Comparison of ENCODE assay signal across 1 cellular context in the genomic region with DNA sequence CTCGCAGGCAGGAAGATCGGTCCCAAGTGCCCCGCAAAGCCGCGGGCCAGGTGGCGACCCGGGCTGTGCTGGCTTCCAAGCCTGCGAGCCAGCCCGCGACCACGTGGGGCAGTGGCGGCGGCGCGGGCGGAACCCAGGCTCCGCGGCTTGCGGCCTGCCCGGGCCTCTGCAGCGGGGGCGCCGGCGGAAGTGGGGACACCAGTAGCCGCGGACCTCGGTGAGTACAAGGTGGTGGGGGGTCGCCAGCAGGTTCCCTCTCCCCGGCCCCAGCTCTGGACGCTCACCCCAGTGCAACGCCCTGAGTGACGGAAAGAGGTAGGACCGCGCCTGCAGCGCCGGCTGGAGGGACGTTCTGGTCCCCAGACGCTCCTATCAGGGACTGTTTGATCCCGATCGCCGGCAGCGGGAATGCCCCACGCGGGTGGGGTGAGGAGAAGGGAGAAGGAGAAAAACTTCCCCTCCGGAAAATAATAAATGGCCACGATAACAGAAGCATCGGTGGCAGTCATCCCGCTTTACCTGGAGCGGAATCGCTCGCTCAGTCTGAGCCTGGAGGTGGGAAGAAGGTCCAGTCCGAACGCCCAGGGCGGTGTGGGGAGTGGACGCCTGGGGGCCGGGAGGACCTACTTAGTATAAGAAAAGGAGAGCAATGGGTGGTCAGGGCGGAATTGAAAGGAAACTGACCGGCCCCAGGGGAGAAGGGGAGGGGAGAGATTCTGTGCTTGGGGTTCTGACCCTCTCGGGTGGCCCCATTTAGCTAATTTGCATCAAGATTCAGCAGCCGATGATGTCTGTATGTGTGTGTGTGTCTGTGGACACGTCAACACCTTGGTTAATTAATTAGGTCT.
TF ChIP-seq lines count a peak whose summit lies in the region.

A gene with protein sequence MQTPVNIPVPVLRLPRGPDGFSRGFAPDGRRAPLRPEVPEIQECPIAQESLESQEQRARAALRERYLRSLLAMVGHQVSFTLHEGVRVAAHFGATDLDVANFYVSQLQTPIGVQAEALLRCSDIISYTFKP (plus strand): TSS at position 198 of the 848 bp plus-strand sequence. CDS start 10,855 bp downstream, outside the sequence.

TF ChIP-seq in HepG2, 621 proteins besides CTCF, POLR2A, EP300 and RAD21 (continued from another document and continues in another):
- TF ChIP-seq, protein P1, sequence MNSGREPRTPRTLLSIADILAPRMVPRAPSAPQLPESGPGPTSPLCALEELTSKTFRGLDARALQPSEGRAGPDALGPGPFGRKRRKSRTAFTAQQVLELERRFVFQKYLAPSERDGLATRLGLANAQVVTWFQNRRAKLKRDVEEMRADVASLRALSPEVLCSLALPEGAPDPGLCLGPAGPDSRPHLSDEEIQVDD (CRISPR knock-in tag; IDR thresholded peaks at IDR 0.05; ENCODE audit: borderline replicate concordance): peak; percentile 86; the same call in 1 of the 2 replicates
- TF ChIP-seq ZNF33A (CRISPR knock-in tag; IDR thresholded peaks at IDR 0.05; ENCODE audit: borderline replicate concordance) (peak; percentile 51; the same call in 1 of the 2 replicates), SP2 (CRISPR knock-in tag; IDR thresholded peaks at IDR 0.05) (peak; percentile 60), ZNF589 (CRISPR knock-in tag; conservative IDR thresholded peaks at IDR 0.05) (peak; percentile 86), ZNF124 (CRISPR knock-in tag; IDR thresholded peaks at IDR 0.05) (peak; percentile 84; the same call in 1 of the 2 replicates), ARNT2 (CRISPR knock-in tag; IDR thresholded peaks at IDR 0.05; ENCODE audit: low read depth) (peak; percentile 94), ZFP37 (CRISPR knock-in tag; IDR thresholded peaks at IDR 0.05; ENCODE audit: borderline replicate concordance) (peak; percentile 80; the same call in 1 of the 2 replicates), ZNF879 (CRISPR knock-in tag; IDR thresholded peaks at IDR 0.05) (no peak; the same call in 1 of the 2 replicates), ZNF839 (CRISPR knock-in tag; IDR thresholded peaks at IDR 0.05; ENCODE audit: borderline replicate concordance) (no peak), RBM22 (optimal IDR thresholded peaks at IDR 0.05; ENCODE audit: low read length) (no peak), ZNF816 (CRISPR knock-in tag; IDR thresholded peaks at IDR 0.05; ENCODE audit: borderline replicate concordance) (peak; percentile 90), IRF2 (CRISPR knock-in tag; IDR thresholded peaks at IDR 0.05) (peak; percentile 79; the same call in 1 of the 2 replicates), ZNF441 (CRISPR knock-in tag; IDR thresholded peaks at IDR 0.05; ENCODE audit: borderline replicate concordance) (peak; percentile 83; the same call in 1 of the 2 replicates), ZNF563 (CRISPR knock-in tag; IDR thresholded peaks at IDR 0.05) (peak; percentile 95; the same call in 1 of the 2 replicates), ZNF224 (CRISPR knock-in tag; IDR thresholded peaks at IDR 0.05) (no peak), SRSF9 (IDR thresholded peaks at IDR 0.05; ENCODE audit: borderline replicate concordance, insufficient read depth, low read depth, low read length, poor library complexity, severe bottlenecking) (no peak), TOE1 (CRISPR knock-in tag; IDR thresholded peaks at IDR 0.05) (peak; percentile 73; the same call in 1 of the 2 replicates), SRF (IDR thresholded peaks at IDR 0.05; ENCODE audit: low read depth, low read length) (peak; percentile 59; the same call in 1 of the 2 replicates), SIN3A (IDR thresholded peaks at IDR 0.05; ENCODE audit: borderline replicate concordance, low read depth, low read length) (peak; percentile 90), ZNF883 (CRISPR knock-in tag; IDR thresholded peaks at IDR 0.05; ENCODE audit: not compliant biosample characterization) (peak; percentile 74), ZFP36 (IDR thresholded peaks at IDR 0.05; ENCODE audit: borderline replicate concordance, low read depth, low read length, partially characterized antibody) (no peak), TCF7 (IDR thresholded peaks at IDR 0.05; ENCODE audit: low read depth) (no peak), ZNF296 (CRISPR knock-in tag; conservative IDR thresholded peaks at IDR 0.05) (0 out of 2 replicates have a peak, but pooled peaks have one; percentile 23), ZNF607 (CRISPR knock-in tag; IDR thresholded peaks at IDR 0.05; ENCODE audit: borderline replicate concordance) (peak; percentile 93), ZNF329 (CRISPR knock-in tag; IDR thresholded peaks at IDR 0.05; ENCODE audit: low read depth) (peak; percentile 72; the same call in 1 of the 2 replicates), STAG1 (CRISPR knock-in tag; IDR thresholded peaks at IDR 0.05) (peak; percentile 24), JUN (CRISPR knock-in tag; IDR thresholded peaks at IDR 0.05) (peak; percentile 16; the same call in 1 of the 2 replicates), ZNF264 (CRISPR knock-in tag; IDR thresholded peaks at IDR 0.05) (peak; percentile 59; the same call in 1 of the 2 replicates), ZNF780A (CRISPR knock-in tag; IDR thresholded peaks at IDR 0.05) (no peak), PLRG1 (conservative IDR thresholded peaks at IDR 0.05) (no peak), MED1 (CRISPR knock-in tag; IDR thresholded peaks at IDR 0.05) (peak; percentile 94), PRMT3 (CRISPR knock-in tag; IDR thresholded peaks at IDR 0.05; ENCODE audit: borderline replicate concordance, low read depth) (no peak), HIVEP1 (CRISPR knock-in tag; IDR thresholded peaks at IDR 0.05) (0 out of 2 replicates have a peak, but pooled peaks have one; percentile 31), NFIC (IDR thresholded peaks at IDR 0.05; ENCODE audit: low read length) (no peak)
- TF ChIP-seq, protein P2, sequence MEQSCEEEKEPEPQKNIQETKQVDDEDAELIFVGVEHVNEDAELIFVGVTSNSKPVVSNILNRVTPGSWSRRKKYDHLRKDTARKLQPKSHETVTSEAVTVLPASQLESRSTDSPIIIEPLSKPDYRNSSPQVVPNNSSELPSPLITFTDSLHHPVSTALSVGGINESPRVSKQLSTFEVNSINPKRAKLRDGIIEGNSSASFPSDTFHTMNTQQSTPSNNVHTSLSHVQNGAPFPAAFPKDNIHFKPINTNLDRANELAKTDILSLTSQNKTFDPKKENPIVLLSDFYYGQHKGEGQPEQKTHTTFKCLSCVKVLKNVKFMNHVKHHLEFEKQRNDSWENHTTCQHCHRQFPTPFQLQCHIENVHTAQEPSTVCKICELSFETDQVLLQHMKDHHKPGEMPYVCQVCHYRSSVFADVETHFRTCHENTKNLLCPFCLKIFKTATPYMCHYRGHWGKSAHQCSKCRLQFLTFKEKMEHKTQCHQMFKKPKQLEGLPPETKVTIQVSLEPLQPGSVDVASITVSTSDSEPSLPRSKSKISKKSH (CRISPR knock-in tag; IDR thresholded peaks at IDR 0.05; ENCODE audit: borderline replicate concordance): peak; percentile 60; the same call in 1 of the 2 replicates
- TF ChIP-seq, protein P3, sequence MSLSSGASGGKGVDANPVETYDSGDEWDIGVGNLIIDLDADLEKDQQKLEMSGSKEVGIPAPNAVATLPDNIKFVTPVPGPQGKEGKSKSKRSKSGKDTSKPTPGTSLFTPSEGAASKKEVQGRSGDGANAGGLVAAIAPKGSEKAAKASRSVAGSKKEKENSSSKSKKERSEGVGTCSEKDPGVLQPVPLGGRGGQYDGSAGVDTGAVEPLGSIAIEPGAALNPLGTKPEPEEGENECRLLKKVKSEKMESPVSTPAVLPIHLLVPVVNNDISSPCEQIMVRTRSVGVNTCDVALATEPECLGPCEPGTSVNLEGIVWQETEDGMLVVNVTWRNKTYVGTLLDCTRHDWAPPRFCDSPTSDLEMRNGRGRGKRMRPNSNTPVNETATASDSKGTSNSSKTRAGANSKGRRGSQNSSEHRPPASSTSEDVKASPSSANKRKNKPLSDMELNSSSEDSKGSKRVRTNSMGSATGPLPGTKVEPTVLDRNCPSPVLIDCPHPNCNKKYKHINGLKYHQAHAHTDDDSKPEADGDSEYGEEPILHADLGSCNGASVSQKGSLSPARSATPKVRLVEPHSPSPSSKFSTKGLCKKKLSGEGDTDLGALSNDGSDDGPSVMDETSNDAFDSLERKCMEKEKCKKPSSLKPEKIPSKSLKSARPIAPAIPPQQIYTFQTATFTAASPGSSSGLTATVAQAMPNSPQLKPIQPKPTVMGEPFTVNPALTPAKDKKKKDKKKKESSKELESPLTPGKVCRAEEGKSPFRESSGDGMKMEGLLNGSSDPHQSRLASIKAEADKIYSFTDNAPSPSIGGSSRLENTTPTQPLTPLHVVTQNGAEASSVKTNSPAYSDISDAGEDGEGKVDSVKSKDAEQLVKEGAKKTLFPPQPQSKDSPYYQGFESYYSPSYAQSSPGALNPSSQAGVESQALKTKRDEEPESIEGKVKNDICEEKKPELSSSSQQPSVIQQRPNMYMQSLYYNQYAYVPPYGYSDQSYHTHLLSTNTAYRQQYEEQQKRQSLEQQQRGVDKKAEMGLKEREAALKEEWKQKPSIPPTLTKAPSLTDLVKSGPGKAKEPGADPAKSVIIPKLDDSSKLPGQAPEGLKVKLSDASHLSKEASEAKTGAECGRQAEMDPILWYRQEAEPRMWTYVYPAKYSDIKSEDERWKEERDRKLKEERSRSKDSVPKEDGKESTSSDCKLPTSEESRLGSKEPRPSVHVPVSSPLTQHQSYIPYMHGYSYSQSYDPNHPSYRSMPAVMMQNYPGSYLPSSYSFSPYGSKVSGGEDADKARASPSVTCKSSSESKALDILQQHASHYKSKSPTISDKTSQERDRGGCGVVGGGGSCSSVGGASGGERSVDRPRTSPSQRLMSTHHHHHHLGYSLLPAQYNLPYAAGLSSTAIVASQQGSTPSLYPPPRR (CRISPR knock-in tag; IDR thresholded peaks at IDR 0.05; ENCODE audit: borderline replicate concordance): no peak; the same call in 1 of the 2 replicates
- TF ChIP-seq, protein P4, sequence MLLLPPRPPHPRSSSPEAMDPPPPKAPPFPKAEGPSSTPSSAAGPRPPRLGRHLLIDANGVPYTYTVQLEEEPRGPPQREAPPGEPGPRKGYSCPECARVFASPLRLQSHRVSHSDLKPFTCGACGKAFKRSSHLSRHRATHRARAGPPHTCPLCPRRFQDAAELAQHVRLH (CRISPR knock-in tag; IDR thresholded peaks at IDR 0.05; ENCODE audit: borderline replicate concordance, low read depth): no peak; the same call in 1 of the 2 replicates
- TF ChIP-seq, protein P5, sequence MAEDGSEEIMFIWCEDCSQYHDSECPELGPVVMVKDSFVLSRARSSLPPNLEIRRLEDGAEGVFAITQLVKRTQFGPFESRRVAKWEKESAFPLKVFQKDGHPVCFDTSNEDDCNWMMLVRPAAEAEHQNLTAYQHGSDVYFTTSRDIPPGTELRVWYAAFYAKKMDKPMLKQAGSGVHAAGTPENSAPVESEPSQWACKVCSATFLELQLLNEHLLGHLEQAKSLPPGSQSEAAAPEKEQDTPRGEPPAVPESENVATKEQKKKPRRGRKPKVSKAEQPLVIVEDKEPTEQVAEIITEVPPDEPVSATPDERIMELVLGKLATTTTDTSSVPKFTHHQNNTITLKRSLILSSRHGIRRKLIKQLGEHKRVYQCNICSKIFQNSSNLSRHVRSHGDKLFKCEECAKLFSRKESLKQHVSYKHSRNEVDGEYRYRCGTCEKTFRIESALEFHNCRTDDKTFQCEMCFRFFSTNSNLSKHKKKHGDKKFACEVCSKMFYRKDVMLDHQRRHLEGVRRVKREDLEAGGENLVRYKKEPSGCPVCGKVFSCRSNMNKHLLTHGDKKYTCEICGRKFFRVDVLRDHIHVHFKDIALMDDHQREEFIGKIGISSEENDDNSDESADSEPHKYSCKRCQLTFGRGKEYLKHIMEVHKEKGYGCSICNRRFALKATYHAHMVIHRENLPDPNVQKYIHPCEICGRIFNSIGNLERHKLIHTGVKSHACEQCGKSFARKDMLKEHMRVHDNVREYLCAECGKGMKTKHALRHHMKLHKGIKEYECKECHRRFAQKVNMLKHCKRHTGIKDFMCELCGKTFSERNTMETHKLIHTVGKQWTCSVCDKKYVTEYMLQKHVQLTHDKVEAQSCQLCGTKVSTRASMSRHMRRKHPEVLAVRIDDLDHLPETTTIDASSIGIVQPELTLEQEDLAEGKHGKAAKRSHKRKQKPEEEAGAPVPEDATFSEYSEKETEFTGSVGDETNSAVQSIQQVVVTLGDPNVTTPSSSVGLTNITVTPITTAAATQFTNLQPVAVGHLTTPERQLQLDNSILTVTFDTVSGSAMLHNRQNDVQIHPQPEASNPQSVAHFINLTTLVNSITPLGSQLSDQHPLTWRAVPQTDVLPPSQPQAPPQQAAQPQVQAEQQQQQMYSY (CRISPR knock-in tag; IDR thresholded peaks at IDR 0.05): peak; percentile 73
- TF ChIP-seq, protein P6, sequence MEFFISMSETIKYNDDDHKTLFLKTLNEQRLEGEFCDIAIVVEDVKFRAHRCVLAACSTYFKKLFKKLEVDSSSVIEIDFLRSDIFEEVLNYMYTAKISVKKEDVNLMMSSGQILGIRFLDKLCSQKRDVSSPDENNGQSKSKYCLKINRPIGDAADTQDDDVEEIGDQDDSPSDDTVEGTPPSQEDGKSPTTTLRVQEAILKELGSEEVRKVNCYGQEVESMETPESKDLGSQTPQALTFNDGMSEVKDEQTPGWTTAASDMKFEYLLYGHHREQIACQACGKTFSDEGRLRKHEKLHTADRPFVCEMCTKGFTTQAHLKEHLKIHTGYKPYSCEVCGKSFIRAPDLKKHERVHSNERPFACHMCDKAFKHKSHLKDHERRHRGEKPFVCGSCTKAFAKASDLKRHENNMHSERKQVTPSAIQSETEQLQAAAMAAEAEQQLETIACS (CRISPR knock-in tag; IDR thresholded peaks at IDR 0.05): peak; percentile 72
- TF ChIP-seq, protein P7, sequence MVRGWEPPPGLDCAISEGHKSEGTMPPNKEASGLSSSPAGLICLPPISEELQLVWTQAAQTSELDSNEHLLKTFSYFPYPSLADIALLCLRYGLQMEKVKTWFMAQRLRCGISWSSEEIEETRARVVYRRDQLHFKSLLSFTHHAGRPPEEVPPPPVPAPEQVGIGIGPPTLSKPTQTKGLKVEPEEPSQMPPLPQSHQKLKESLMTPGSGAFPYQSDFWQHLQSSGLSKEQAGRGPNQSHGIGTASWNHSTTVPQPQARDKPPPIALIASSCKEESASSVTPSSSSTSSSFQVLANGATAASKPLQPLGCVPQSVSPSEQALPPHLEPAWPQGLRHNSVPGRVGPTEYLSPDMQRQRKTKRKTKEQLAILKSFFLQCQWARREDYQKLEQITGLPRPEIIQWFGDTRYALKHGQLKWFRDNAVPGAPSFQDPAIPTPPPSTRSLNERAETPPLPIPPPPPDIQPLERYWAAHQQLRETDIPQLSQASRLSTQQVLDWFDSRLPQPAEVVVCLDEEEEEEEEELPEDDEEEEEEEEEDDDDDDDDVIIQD (CRISPR knock-in tag; IDR thresholded peaks at IDR 0.05; ENCODE audit: low read depth): 0 out of 2 replicates have a peak, but pooled peaks have one; percentile 41
- TF ChIP-seq, protein P8, sequence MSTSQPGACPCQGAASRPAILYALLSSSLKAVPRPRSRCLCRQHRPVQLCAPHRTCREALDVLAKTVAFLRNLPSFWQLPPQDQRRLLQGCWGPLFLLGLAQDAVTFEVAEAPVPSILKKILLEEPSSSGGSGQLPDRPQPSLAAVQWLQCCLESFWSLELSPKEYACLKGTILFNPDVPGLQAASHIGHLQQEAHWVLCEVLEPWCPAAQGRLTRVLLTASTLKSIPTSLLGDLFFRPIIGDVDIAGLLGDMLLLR (CRISPR knock-in tag; IDR thresholded peaks at IDR 0.05): peak; percentile 99
- TF ChIP-seq, protein P9, sequence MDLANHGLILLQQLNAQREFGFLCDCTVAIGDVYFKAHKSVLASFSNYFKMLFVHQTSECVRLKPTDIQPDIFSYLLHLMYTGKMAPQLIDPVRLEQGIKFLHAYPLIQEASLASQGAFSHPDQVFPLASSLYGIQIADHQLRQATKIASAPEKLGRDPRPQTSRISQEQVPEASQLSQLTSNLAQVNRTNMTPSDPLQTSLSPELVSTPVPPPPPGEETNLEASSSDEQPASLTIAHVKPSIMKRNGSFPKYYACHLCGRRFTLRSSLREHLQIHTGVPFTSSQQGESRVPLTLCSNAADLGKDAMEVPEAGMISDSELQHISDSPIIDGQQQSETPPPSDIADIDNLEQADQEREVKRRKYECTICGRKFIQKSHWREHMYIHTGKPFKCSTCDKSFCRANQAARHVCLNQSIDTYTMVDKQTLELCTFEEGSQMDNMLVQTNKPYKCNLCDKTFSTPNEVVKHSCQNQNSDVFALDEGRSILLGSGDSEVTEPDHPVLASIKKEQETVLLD (CRISPR knock-in tag; IDR thresholded peaks at IDR 0.05; ENCODE audit: low read depth): peak; percentile 82; the same call in 1 of the 2 replicates
